14 cellular contexts compared by ENCODE assay signal in genomic region chr2:10269291-10269690, GRCh38.
"Had no signal": no experiment of that assay in that cellular context is flagged by ENCODE, and none has a peak within 500 bp of the region (broad histone marks: within the 10 kb centered on the region; RNA-seq: fewer than 3 reads in every experiment).

No MANE protein-coding gene starts in this region.

- H2AFZ ChIP-seq: parathyroid adenoma had no signal

- H3K4me1 ChIP-seq: esophagus squamous epithelium, parathyroid adenoma had no signal

- H3K4me3 ChIP-seq: dorsolateral prefrontal cortex, esophagus squamous epithelium, SK-N-MC, tibial artery had no signal

- H3K27me3 ChIP-seq: dorsolateral prefrontal cortex, esophagus squamous epithelium, tibial artery had no signal

- H3K27ac ChIP-seq: dorsolateral prefrontal cortex, esophagus squamous epithelium, parathyroid adenoma, SK-N-MC, tibial artery, VCaP had no signal

- H3K36me3 ChIP-seq: esophagus squamous epithelium, tibial artery had no signal

- H3K27me3 Mint-ChIP-seq: activated naive CD8-positive, alpha-beta T cell treated with anti-CD3 and anti-CD28 coated beads for 36 hours; T-cell had no signal

- H3K9me3 Mint-ChIP-seq: activated naive CD8-positive, alpha-beta T cell treated with anti-CD3 and anti-CD28 coated beads for 36 hours; neural crest cell; T-cell had no signal

- H3K79me2 ChIP-seq: parathyroid adenoma had no signal

- ATAC-seq: T-cell had no signal

- H3K27ac Mint-ChIP-seq: activated naive CD8-positive, alpha-beta T cell treated with anti-CD3 and anti-CD28 coated beads for 36 hours; T-cell had no signal

- H3K9me3 ChIP-seq: esophagus squamous epithelium, tibial artery had no signal

- DNase-seq: activated CD4-positive, alpha-beta T cell treated with anti-CD3 and anti-CD28 coated beads for 4 hours; activated naive CD8-positive, alpha-beta T cell treated with anti-CD3 and anti-CD28 coated beads for 36 hours; activated T-cell treated with anti-CD3 and anti-CD28 coated beads for 4 hours; esophagus squamous epithelium; foreskin fibroblast; retina; T1000 had no signal

- H3K4me3 Mint-ChIP-seq: activated naive CD8-positive, alpha-beta T cell treated with anti-CD3 and anti-CD28 coated beads for 36 hours; neural crest cell; T-cell had no signal

- H3K36me3 Mint-ChIP-seq: activated naive CD8-positive, alpha-beta T cell treated with anti-CD3 and anti-CD28 coated beads for 36 hours; T-cell had no signal
